Comparison of ENCODE assay signal across 1 cellular context in the genomic region with DNA sequence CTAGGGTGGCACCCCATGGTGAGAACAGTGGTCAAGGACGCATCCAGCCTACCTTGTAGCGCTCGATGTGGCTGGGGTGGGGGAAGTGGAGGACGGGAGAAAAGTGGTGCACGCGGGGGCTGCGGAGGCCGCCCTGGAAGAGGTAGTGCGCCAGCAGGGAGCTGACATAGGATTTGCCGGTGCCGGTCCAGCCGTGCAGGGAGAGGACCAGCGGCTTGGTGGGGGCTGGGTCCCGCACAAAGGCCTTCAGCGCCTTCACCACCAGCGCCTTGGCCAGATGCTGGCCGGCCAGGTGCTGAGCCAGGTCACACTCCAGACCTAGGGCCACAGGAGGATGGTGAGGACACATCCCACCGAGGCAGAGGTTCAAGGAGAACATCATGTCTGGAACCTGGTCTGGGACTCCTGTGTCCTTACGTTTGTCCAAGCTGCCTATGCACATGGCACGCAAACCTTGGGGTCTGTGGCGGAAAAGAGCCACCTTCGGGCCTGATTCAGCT.
TF ChIP-seq lines count a peak whose summit lies in the region.

No MANE protein-coding gene starts in this region.

TF ChIP-seq in K562, 482 proteins besides CTCF, POLR2A, EP300 and RAD21 (continued from another document):
- TF ChIP-seq, protein P1, sequence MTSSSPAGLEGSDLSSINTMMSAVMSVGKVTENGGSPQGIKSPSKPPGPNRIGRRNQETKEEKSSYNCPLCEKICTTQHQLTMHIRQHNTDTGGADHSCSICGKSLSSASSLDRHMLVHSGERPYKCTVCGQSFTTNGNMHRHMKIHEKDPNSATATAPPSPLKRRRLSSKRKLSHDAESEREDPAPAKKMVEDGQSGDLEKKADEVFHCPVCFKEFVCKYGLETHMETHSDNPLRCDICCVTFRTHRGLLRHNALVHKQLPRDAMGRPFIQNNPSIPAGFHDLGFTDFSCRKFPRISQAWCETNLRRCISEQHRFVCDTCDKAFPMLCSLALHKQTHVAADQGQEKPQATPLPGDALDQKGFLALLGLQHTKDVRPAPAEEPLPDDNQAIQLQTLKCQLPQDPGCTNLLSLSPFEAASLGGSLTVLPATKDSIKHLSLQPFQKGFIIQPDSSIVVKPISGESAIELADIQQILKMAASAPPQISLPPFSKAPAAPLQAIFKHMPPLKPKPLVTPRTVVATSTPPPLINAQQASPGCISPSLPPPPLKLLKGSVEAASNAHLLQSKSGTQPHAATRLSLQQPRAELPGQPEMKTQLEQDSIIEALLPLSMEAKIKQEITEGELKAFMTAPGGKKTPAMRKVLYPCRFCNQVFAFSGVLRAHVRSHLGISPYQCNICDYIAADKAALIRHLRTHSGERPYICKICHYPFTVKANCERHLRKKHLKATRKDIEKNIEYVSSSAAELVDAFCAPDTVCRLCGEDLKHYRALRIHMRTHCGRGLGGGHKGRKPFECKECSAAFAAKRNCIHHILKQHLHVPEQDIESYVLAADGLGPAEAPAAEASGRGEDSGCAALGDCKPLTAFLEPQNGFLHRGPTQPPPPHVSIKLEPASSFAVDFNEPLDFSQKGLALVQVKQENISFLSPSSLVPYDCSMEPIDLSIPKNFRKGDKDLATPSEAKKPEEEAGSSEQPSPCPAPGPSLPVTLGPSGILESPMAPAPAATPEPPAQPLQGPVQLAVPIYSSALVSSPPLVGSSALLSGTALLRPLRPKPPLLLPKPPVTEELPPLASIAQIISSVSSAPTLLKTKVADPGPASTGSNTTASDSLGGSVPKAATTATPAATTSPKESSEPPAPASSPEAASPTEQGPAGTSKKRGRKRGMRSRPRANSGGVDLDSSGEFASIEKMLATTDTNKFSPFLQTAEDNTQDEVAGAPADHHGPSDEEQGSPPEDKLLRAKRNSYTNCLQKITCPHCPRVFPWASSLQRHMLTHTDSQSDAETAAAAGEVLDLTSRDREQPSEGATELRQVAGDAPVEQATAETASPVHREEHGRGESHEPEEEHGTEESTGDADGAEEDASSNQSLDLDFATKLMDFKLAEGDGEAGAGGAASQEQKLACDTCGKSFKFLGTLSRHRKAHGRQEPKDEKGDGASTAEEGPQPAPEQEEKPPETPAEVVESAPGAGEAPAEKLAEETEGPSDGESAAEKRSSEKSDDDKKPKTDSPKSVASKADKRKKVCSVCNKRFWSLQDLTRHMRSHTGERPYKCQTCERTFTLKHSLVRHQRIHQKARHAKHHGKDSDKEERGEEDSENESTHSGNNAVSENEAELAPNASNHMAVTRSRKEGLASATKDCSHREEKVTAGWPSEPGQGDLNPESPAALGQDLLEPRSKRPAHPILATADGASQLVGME (CRISPR knock-in tag; IDR thresholded peaks at IDR 0.05), result no peak
- no peak for TF ChIP-seq NELFE (IDR thresholded peaks at IDR 0.05; ENCODE audit: insufficient read depth, insufficient read length)
- no peak; the same call in 1 of the 2 replicates for TF ChIP-seq BMI1 (IDR thresholded peaks at IDR 0.05; ENCODE audit: low read length)
- no peak for TF ChIP-seq CBFB (CRISPR knock-in tag; IDR thresholded peaks at IDR 0.05)
- no peak for TF ChIP-seq STAT6 (CRISPR knock-in tag; IDR thresholded peaks at IDR 0.05)
- TF ChIP-seq ZKSCAN8 (CRISPR knock-in tag; IDR thresholded peaks at IDR 0.05), result no peak
- no peak for TF ChIP-seq THRAP3 (IDR thresholded peaks at IDR 0.05; ENCODE audit: borderline replicate concordance)
- TF ChIP-seq, protein P2, sequence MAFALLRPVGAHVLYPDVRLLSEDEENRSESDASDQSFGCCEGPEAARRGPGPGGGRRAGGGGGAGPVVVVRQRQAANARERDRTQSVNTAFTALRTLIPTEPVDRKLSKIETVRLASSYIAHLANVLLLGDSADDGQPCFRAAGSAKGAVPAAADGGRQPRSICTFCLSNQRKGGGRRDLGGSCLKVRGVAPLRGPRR (CRISPR knock-in tag; IDR thresholded peaks at IDR 0.05), result no peak
- TF ChIP-seq RCOR1 (IDR thresholded peaks at IDR 0.05; ENCODE audit: borderline replicate concordance in 1 of 2, low read depth in 2 of 2, low read length in 2 of 2), result no peak
- TF ChIP-seq SIRT6 (IDR thresholded peaks at IDR 0.05; ENCODE audit: low read depth, low read length), result no peak
- no peak for TF ChIP-seq MYBL2 (IDR thresholded peaks at IDR 0.05; ENCODE audit: low read depth)
- no peak for TF ChIP-seq MYBL2 (CRISPR knock-in tag; IDR thresholded peaks at IDR 0.05; ENCODE audit: borderline replicate concordance)
- no peak for TF ChIP-seq JUND (IDR thresholded peaks at IDR 0.05; ENCODE audit: borderline replicate concordance, low read depth, low read length)
- no peak for TF ChIP-seq JUND (tag; IDR thresholded peaks at IDR 0.05; ENCODE audit: borderline replicate concordance, low read depth, low read length)
- TF ChIP-seq, protein P3, sequence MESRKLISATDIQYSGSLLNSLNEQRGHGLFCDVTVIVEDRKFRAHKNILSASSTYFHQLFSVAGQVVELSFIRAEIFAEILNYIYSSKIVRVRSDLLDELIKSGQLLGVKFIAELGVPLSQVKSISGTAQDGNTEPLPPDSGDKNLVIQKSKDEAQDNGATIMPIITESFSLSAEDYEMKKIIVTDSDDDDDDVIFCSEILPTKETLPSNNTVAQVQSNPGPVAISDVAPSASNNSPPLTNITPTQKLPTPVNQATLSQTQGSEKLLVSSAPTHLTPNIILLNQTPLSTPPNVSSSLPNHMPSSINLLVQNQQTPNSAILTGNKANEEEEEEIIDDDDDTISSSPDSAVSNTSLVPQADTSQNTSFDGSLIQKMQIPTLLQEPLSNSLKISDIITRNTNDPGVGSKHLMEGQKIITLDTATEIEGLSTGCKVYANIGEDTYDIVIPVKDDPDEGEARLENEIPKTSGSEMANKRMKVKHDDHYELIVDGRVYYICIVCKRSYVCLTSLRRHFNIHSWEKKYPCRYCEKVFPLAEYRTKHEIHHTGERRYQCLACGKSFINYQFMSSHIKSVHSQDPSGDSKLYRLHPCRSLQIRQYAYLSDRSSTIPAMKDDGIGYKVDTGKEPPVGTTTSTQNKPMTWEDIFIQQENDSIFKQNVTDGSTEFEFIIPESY (CRISPR knock-in tag; IDR thresholded peaks at IDR 0.05), result peak; percentile 89
- no peak for TF ChIP-seq ZNF766 (CRISPR knock-in tag; conservative IDR thresholded peaks at IDR 0.05)
- TF ChIP-seq GABPB2 (CRISPR knock-in tag; conservative IDR thresholded peaks at IDR 0.05), result no peak
- TF ChIP-seq BHLHE40 (IDR thresholded peaks at IDR 0.05; ENCODE audit: low read length), result no peak
- TF ChIP-seq ZNF395 (CRISPR knock-in tag; IDR thresholded peaks at IDR 0.05), result no peak
- no peak for TF ChIP-seq DPF2 (IDR thresholded peaks at IDR 0.05)
- TF ChIP-seq NR2C1 (IDR thresholded peaks at IDR 0.05), result no peak
- TF ChIP-seq NR2C1 (tag; IDR thresholded peaks at IDR 0.05), result no peak
- no peak for TF ChIP-seq NRF1 (conservative IDR thresholded peaks at IDR 0.05 in 1 of 2, IDR thresholded peaks at IDR 0.05 in 1 of 2)
- no peak for TF ChIP-seq TEAD1 (CRISPR knock-in tag; IDR thresholded peaks at IDR 0.05)
- TF ChIP-seq ZNF146 (CRISPR knock-in tag; IDR thresholded peaks at IDR 0.05; ENCODE audit: unreplicated experiment), result no peak
- no peak for TF ChIP-seq DNMT1 (IDR thresholded peaks at IDR 0.05)
- no peak for TF ChIP-seq CHCHD3 (CRISPR knock-in tag; IDR thresholded peaks at IDR 0.05)
- TF ChIP-seq TEAD4 (IDR thresholded peaks at IDR 0.05; ENCODE audit: low read length), result no peak
- TF ChIP-seq TEAD4 (CRISPR knock-in tag; IDR thresholded peaks at IDR 0.05; ENCODE audit: borderline replicate concordance), result no peak
- no peak for TF ChIP-seq EHMT2 (IDR thresholded peaks at IDR 0.05)
- no peak for TF ChIP-seq ARID1B (IDR thresholded peaks at IDR 0.05)
- TF ChIP-seq, protein P4, sequence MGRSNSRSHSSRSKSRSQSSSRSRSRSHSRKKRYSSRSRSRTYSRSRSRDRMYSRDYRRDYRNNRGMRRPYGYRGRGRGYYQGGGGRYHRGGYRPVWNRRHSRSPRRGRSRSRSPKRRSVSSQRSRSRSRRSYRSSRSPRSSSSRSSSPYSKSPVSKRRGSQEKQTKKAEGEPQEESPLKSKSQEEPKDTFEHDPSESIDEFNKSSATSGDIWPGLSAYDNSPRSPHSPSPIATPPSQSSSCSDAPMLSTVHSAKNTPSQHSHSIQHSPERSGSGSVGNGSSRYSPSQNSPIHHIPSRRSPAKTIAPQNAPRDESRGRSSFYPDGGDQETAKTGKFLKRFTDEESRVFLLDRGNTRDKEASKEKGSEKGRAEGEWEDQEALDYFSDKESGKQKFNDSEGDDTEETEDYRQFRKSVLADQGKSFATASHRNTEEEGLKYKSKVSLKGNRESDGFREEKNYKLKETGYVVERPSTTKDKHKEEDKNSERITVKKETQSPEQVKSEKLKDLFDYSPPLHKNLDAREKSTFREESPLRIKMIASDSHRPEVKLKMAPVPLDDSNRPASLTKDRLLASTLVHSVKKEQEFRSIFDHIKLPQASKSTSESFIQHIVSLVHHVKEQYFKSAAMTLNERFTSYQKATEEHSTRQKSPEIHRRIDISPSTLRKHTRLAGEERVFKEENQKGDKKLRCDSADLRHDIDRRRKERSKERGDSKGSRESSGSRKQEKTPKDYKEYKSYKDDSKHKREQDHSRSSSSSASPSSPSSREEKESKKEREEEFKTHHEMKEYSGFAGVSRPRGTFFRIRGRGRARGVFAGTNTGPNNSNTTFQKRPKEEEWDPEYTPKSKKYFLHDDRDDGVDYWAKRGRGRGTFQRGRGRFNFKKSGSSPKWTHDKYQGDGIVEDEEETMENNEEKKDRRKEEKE (IDR thresholded peaks at IDR 0.05; ENCODE audit: borderline replicate concordance in 1 of 2, control insufficient read depth in 1 of 2, low read depth in 2 of 2, low read length in 1 of 2), result no peak
- TF ChIP-seq ZNF518B (CRISPR knock-in tag; IDR thresholded peaks at IDR 0.05), result no peak
- no peak for TF ChIP-seq HDAC3 (IDR thresholded peaks at IDR 0.05; ENCODE audit: borderline replicate concordance, partially characterized antibody)
- no peak for TF ChIP-seq SMAD4 (CRISPR knock-in tag; conservative IDR thresholded peaks at IDR 0.05)
- TF ChIP-seq MAFG (tag; conservative IDR thresholded peaks at IDR 0.05), result no peak
- TF ChIP-seq XRCC4 (IDR thresholded peaks at IDR 0.05; ENCODE audit: extremely low read depth, insufficient read depth, insufficient read length), result no peak
TF ChIP-seq in K562: peak in this region for 20.
